In genomic region chr20:23452776-23453175, GRCh38 we compare ENCODE assay signal across 1 cellular context.
TF ChIP-seq lines count a peak whose summit lies in the region.

TSS of gene CST11 (minus strand) at chr20:23452876. CDS start at chr20:23452811, 65 bp downstream.

TF ChIP-seq in HepG2, 621 proteins besides CTCF, POLR2A, EP300 and RAD21 (continued from another document):
- no peak for TF ChIP-seq ZNF280B (CRISPR knock-in tag; IDR thresholded peaks at IDR 0.05; ENCODE audit: borderline replicate concordance)
- TF ChIP-seq ZNF543 (CRISPR knock-in tag; IDR thresholded peaks at IDR 0.05) = no peak
- TF ChIP-seq, protein P1, sequence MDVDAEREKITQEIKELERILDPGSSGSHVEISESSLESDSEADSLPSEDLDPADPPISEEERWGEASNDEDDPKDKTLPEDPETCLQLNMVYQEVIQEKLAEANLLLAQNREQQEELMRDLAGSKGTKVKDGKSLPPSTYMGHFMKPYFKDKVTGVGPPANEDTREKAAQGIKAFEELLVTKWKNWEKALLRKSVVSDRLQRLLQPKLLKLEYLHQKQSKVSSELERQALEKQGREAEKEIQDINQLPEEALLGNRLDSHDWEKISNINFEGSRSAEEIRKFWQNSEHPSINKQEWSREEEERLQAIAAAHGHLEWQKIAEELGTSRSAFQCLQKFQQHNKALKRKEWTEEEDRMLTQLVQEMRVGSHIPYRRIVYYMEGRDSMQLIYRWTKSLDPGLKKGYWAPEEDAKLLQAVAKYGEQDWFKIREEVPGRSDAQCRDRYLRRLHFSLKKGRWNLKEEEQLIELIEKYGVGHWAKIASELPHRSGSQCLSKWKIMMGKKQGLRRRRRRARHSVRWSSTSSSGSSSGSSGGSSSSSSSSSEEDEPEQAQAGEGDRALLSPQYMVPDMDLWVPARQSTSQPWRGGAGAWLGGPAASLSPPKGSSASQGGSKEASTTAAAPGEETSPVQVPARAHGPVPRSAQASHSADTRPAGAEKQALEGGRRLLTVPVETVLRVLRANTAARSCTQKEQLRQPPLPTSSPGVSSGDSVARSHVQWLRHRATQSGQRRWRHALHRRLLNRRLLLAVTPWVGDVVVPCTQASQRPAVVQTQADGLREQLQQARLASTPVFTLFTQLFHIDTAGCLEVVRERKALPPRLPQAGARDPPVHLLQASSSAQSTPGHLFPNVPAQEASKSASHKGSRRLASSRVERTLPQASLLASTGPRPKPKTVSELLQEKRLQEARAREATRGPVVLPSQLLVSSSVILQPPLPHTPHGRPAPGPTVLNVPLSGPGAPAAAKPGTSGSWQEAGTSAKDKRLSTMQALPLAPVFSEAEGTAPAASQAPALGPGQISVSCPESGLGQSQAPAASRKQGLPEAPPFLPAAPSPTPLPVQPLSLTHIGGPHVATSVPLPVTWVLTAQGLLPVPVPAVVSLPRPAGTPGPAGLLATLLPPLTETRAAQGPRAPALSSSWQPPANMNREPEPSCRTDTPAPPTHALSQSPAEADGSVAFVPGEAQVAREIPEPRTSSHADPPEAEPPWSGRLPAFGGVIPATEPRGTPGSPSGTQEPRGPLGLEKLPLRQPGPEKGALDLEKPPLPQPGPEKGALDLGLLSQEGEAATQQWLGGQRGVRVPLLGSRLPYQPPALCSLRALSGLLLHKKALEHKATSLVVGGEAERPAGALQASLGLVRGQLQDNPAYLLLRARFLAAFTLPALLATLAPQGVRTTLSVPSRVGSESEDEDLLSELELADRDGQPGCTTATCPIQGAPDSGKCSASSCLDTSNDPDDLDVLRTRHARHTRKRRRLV (CRISPR knock-in tag; IDR thresholded peaks at IDR 0.05) = no peak
- no peak for TF ChIP-seq ARNTL (CRISPR knock-in tag; IDR thresholded peaks at IDR 0.05)
- TF ChIP-seq, protein P2, sequence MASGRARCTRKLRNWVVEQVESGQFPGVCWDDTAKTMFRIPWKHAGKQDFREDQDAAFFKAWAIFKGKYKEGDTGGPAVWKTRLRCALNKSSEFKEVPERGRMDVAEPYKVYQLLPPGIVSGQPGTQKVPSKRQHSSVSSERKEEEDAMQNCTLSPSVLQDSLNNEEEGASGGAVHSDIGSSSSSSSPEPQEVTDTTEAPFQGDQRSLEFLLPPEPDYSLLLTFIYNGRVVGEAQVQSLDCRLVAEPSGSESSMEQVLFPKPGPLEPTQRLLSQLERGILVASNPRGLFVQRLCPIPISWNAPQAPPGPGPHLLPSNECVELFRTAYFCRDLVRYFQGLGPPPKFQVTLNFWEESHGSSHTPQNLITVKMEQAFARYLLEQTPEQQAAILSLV (CRISPR knock-in tag; IDR thresholded peaks at IDR 0.05; ENCODE audit: borderline replicate concordance) = no peak
- no peak for TF ChIP-seq ZNF296 (CRISPR knock-in tag; conservative IDR thresholded peaks at IDR 0.05)
- TF ChIP-seq ARNT (IDR thresholded peaks at IDR 0.05) = no peak
- no peak for TF ChIP-seq NR2F2 (IDR thresholded peaks at IDR 0.05; ENCODE audit: borderline replicate concordance, low read depth)
- no peak for TF ChIP-seq HNRNPL (IDR thresholded peaks at IDR 0.05; ENCODE audit: low read depth, low read length)
- no peak for TF ChIP-seq GRHL1 (CRISPR knock-in tag; conservative IDR thresholded peaks at IDR 0.05)
- TF ChIP-seq, protein P3, sequence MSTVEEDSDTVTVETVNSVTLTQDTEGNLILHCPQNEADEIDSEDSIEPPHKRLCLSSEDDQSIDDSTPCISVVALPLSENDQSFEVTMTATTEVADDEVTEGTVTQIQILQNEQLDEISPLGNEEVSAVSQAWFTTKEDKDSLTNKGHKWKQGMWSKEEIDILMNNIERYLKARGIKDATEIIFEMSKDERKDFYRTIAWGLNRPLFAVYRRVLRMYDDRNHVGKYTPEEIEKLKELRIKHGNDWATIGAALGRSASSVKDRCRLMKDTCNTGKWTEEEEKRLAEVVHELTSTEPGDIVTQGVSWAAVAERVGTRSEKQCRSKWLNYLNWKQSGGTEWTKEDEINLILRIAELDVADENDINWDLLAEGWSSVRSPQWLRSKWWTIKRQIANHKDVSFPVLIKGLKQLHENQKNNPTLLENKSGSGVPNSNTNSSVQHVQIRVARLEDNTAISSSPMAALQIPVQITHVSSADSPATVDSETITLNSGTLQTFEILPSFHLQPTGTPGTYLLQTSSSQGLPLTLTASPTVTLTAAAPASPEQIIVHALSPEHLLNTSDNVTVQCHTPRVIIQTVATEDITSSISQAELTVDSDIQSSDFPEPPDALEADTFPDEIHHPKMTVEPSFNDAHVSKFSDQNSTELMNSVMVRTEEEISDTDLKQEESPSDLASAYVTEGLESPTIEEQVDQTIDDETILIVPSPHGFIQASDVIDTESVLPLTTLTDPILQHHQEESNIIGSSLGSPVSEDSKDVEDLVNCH (CRISPR knock-in tag; IDR thresholded peaks at IDR 0.05) = no peak
- TF ChIP-seq ADNP (CRISPR knock-in tag; IDR thresholded peaks at IDR 0.05) = no peak
- TF ChIP-seq HNF4G (IDR thresholded peaks at IDR 0.05; ENCODE audit: borderline replicate concordance, low read depth, low read length) = no peak
- TF ChIP-seq HNF4G (CRISPR knock-in tag; IDR thresholded peaks at IDR 0.05; ENCODE audit: borderline replicate concordance, low read depth) = no peak
- TF ChIP-seq ATF7-NPFF (CRISPR knock-in tag; IDR thresholded peaks at IDR 0.05; ENCODE audit: low read depth) = no peak
- TF ChIP-seq SP2 (CRISPR knock-in tag; IDR thresholded peaks at IDR 0.05) = no peak
- TF ChIP-seq ZNF510 (CRISPR knock-in tag; IDR thresholded peaks at IDR 0.05; ENCODE audit: low read depth) = no peak
